ENCODE assay signal across 9 cellular contexts in the genomic region with DNA sequence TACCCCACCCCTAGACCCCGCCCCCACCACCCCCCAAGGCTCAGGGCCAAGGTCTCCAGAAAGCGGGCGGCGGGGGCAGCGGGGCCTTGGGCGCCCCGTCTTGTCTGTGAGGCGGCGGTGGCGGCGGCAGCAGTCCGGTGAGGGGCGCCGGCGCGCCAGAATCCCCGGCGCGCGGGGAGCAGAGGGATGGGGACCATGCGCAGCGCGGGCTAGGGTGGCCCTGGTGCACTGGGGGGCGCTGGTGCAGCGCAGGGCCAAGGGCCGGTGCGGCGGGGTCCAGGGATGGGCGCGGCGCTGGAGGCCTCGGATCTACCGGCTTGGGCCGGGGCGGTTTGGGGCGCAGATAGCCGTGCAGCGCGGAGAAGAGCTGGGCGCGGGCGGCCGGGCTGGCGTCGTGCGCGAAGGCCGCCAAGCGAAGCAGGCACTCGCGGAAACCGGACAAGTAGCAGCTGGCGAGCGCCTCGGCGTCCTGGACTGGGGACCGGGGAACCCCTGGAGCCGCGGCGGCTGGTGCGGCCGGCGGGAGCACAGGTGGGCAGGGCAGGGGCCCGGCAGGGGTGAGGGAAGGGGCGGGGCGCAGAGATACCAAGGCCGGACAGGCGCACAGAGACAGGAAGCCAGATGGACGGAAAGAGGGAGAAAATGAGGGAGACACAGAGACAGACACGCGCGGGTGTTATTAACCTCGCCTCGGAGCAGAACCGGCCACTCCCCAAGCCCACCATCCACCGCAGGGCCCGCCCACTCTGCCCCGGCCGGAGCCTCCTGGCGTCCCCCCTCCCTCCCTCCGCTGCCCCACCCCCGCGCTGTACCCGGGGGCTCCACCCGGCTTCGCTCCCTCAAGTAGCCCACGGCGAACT. TPM values are rescaled to one million over a fixed set of nuclear protein-coding genes. Genes with fewer than 3 reads are reported as not detected.
DNase-seq lines count a peak whose midpoint lies in the region; ATAC-seq, FAIRE-seq and TF ChIP-seq lines count a peak whose summit lies in the region.
"Had no signal": no experiment of that assay in that cellular context is flagged by ENCODE, and none has a peak within 500 bp of the region (broad histone marks: within the 10 kb centered on the region; RNA-seq: fewer than 3 reads in every experiment).

No MANE protein-coding gene starts in this region.

- WGBS in GM12878 (ENCODE audit: insufficient coverage, insufficient replicate concordance, low lambda C conversion rate, missing lambda C conversion rate) = under 1% methylated on average over 70 of the region's 88 CpGs

- no TSS peak for BruUV-seq in GM12878 (replicated peaks; lab: Mats Ljungman, UMichigan)

- no peaks in the 10 kb centered on the region for H3K79me2 ChIP-seq in GM12878 (ENCODE audit: control insufficient read depth, insufficient read depth, low read length)

- H3K4me1 ChIP-seq in GM12878 (ENCODE audit: control insufficient read depth, insufficient read depth, low read length) = peaks cover 39% of the 10 kb centered on the region

- RAD21 ChIA-PET in GM12878 (lab: Charles Lee; ENCODE audit: unreplicated experiment) = interaction anchor here (0.7 to 2.6 kb wide), 9 partner anchors 16 to 101 kb away, joined by 3 to 16 read pairs (median 4); no protein-coding TSS in a partner anchor

- no peak for TF ChIP-seq POLR2A in GM12878 (IDR thresholded peaks at IDR 0.05; ENCODE audit: low read depth, low read length)

- intact Hi-C loops in GM12878 (cut with micrococcal nuclease; ENCODE audit: unreplicated experiment) = loop anchor here (2.0 to 5.0 kb wide), 2 partner anchors 65 to 176 kb away; partner anchors contain the start of gene SLC25A35

- TF ChIP-seq EP300 in GM12878 (IDR thresholded peaks at IDR 0.05; ENCODE audit: borderline replicate concordance in 1 of 2, control insufficient read depth in 1 of 2, low read depth in 2 of 2, low read length in 2 of 2) = no peak

- peak overlapping the region; percentile 94 for H3K4me2 ChIP-seq in GM12878 (ENCODE audit: control insufficient read depth, insufficient read depth)

- H2AFZ ChIP-seq in GM12878 (ENCODE audit: control insufficient read depth, low read depth, low read length) = peak overlapping the region; percentile 66

- H3K36me3 ChIP-seq in GM12878 (ENCODE audit: control insufficient read depth in 2 of 2, insufficient read depth in 2 of 2, low read length in 1 of 2) = no peaks in the 10 kb centered on the region
- H3K36me3 ChIP-seq: adrenal gland had no signal

- H3K9ac ChIP-seq in GM12878 (ENCODE audit: control insufficient read depth, insufficient read depth, low read length) = peak overlapping the region; percentile 7; the same call in 1 of the 2 replicates

- H3K4me3 ChIP-seq in GM12878 = peak overlapping the region; percentile 99
- peak overlapping the region; percentile 58 for H3K4me3 ChIP-seq in iPS-11a (ENCODE audit: low read depth, low read length)
- peak overlapping the region; percentile 78 for H3K4me3 ChIP-seq in retinal pigment epithelial cell (ENCODE audit: low read length)

- no peaks in the 10 kb centered on the region for H4K20me1 ChIP-seq in GM12878 (ENCODE audit: control insufficient read depth, insufficient read depth)

- POLR2A ChIA-PET in GM12878 (lab: Charles Lee) = interaction anchor here (0.6 to 3.9 kb wide), 9 partner anchors 12 to 173 kb away, joined by 3 to 19 read pairs (median 6); partner anchors contain the start of genes PER1 and SLC25A35

- H3K9me3 ChIP-seq in GM12878 (replicated peaks; ENCODE audit: control insufficient read depth, insufficient read depth, low read length) = no peaks in the 10 kb centered on the region
- H3K9me3 ChIP-seq: adrenal gland had no signal

- no peak for FAIRE-seq in RCC 7860 (lab: Jason Lieb, UNC)
- FAIRE-seq in GM12878 (lab: Jason Lieb, UNC) = no peak

- H3K27me3 ChIP-seq in GM12878 (replicated peaks in 1 of 2; ENCODE audit: control insufficient read depth in 2 of 2, insufficient read depth in 2 of 2, low read length in 1 of 2) = peaks cover 5 to 9% of the 10 kb centered on the region in 2 experiments

- TF ChIP-seq CTCF in GM12878 (IDR thresholded peaks at IDR 0.05 in 2 of 3, conservative IDR thresholded peaks at IDR 0.05 in 1 of 3; ENCODE audit: control insufficient read depth in 2 of 3, extremely low read depth in 1 of 3, insufficient read depth in 1 of 3, low read depth in 3 of 3, low read length in 3 of 3) = peak; percentile 57 to 82 (median 76); a peak in 5 of 6 replicates
- peak; percentile 50 for TF ChIP-seq CTCF in retinal pigment epithelial cell (conservative IDR thresholded peaks at IDR 0.05; ENCODE audit: low read depth, low read length)

- peak; percentile 67 for TF ChIP-seq RAD21 in GM12878 (IDR thresholded peaks at IDR 0.05; ENCODE audit: insufficient read depth, low read depth, low read length)

- H3K27ac ChIP-seq in GM12878 (ENCODE audit: control insufficient read depth, insufficient read depth) = no peak overlapping the region

- CTCF ChIA-PET in GM12878 (lab: Yijun Ruan, JAX) = interaction anchor here (0.7 to 3.7 kb wide), 7 partner anchors 16 to 179 kb away, joined by 3 to 46 read pairs (median 3); no protein-coding TSS in a partner anchor

- ATAC-seq in HG02885 (IDR thresholded peaks at IDR 0.05; ENCODE audit: poor library complexity, unreplicated experiment) = peak; percentile 28
- ATAC-seq in GM12878 = peak; percentile 59
- ATAC-seq in GM19023 (IDR thresholded peaks at IDR 0.05; ENCODE audit: unreplicated experiment) = no peak
- ATAC-seq in GM19452 (IDR thresholded peaks at IDR 0.05; ENCODE audit: unreplicated experiment) = no peak

- SMC1A ChIA-PET in GM12878 (lab: Charles Lee; ENCODE audit: uncharacterized antibody, unreplicated experiment) = interaction anchor here (0.7 to 3.8 kb wide), 5 partner anchors 16 to 173 kb away, joined by 3 to 21 read pairs (median 6); partner anchors contain the start of gene SLC25A35

- in situ Hi-C loops in G401 (cut with HindIII; ENCODE audit: low sequenced_read_pairs) (loop anchor here (5.0 kb wide), 1 partner anchor 66 kb away; no protein-coding TSS in a partner anchor), GM12878 (cut with MboI) (no loop called here)

- peak; percentile 58 for DNase-seq in G401 (ENCODE audit: low spot score)
- peak; percentile 41 for DNase-seq in RCC 7860 (ENCODE audit: low spot score)
- no peak for DNase-seq in GM12878 (ENCODE audit: low read depth, low spot score)
- DNase-seq in retinal pigment epithelial cell (ENCODE audit: low read depth) = no peak

RNA-seq across cellular contexts. Expression of gene HES7, which starts 2.1 kb away (rescaled TPM):
- total RNA-seq in G401 (2014; rRNA removed; shearing (Covaris generic)) = 1.1 and 3.9 TPM in 2 replicates
- total RNA-seq in GM12878 (2013; cell fraction: nucleolus; rRNA removed) = 1.8 and 2.2 TPM in 2 replicates
- total RNA-seq in GM12878 (2014; rRNA removed) (0.22 and 1.1 TPM in 2 replicates), GM12878 (2014; rRNA removed; fragmentation: Illumina TruSeq; extraction: Trizol) (0.09 TPM in 1 of 2 replicates, not detected in the other), GM12878 (2021) (1.3 and 1.9 TPM in 2 replicates)
- polyA plus RNA-seq in GM12878 (2011; ENCODE audit: low read depth) = not detected
- polyA plus RNA-seq in GM12878 (2011; rRNA removed) (0.27 and 0.38 TPM in 2 replicates), GM12878 (2014; fragmentation: Illumina TruSeq; extraction: Trizol) (not detected in 2 replicates), GM12878 (2014; fragmentation: Nextera tagmentation; extraction: Ambion mirVana) (under 1 TPM in 1 of 2 experiments, not detected in 1; 0.07 TPM), GM12878 (2014; rRNA removed) (0.87 and 1.3 TPM in 2 replicates), GM12878 (2016; fragmentation: Nextera tagmentation; extraction: Ambion mirVana) (under 1 TPM in 1 of 2 experiments, not detected in 1; 0.08 TPM)
- polyA plus RNA-seq in GM12878 (2011; cell fraction: cytosol; rRNA removed) = 0.34 and 0.84 TPM in 2 replicates
- polyA plus RNA-seq in GM12878 (2011; cell fraction: nucleus; rRNA removed) = 8.3 and 9.4 TPM in 2 replicates
- 0.65 and 0.66 TPM in 2 replicates for polyA plus RNA-seq in GM12878 (2012)
- not detected in 2 replicates for polyA minus RNA-seq in GM12878 (2011; rRNA and poly(A)+ RNA removed)
- not detected in 2 replicates for polyA minus RNA-seq in GM12878 (2011; cell fraction: cytosol; rRNA and poly(A)+ RNA removed)
- 0.36 and 0.48 TPM in 2 replicates for polyA minus RNA-seq in GM12878 (2011; cell fraction: nucleus; rRNA and poly(A)+ RNA removed)

RNA-seq across cellular contexts. Expression of gene ALOXE3, which starts 3.4 kb away (rescaled TPM):
- 0.85 TPM in 1 of 2 replicates, not detected in the other for total RNA-seq in G401 (2014; rRNA removed; shearing (Covaris generic))
- total RNA-seq in GM12878 (2013; cell fraction: nucleolus; rRNA removed) = not detected in 2 replicates
- total RNA-seq in GM12878 (2014; rRNA removed) (not detected in 2 replicates), GM12878 (2014; rRNA removed; fragmentation: Illumina TruSeq; extraction: Trizol) (not detected in 2 replicates), GM12878 (2021) (not detected in 2 replicates)
- not detected for polyA plus RNA-seq in GM12878 (2011; ENCODE audit: low read depth)
- polyA plus RNA-seq in GM12878 (2011; rRNA removed) (0.04 and 0.09 TPM in 2 replicates), GM12878 (2014; fragmentation: Illumina TruSeq; extraction: Trizol) (not detected in 2 replicates), GM12878 (2014; fragmentation: Nextera tagmentation; extraction: Ambion mirVana) (not detected), GM12878 (2014; rRNA removed) (not detected in 2 replicates), GM12878 (2016; fragmentation: Nextera tagmentation; extraction: Ambion mirVana) (not detected)
- polyA plus RNA-seq in GM12878 (2011; cell fraction: cytosol; rRNA removed) = 0.06 and 0.10 TPM in 2 replicates
- 0.04 TPM in 1 of 2 replicates, not detected in the other for polyA plus RNA-seq in GM12878 (2011; cell fraction: nucleus; rRNA removed)
- not detected in 2 replicates for polyA plus RNA-seq in GM12878 (2012)
- polyA minus RNA-seq in GM12878 (2011; rRNA and poly(A)+ RNA removed) = not detected in 2 replicates
- not detected in 2 replicates for polyA minus RNA-seq in GM12878 (2011; cell fraction: cytosol; rRNA and poly(A)+ RNA removed)
- polyA minus RNA-seq in GM12878 (2011; cell fraction: nucleus; rRNA and poly(A)+ RNA removed) = not detected in 2 replicates
- total RNA-seq: adrenal gland had no signal
- polyA plus RNA-seq: adrenal gland had no signal

RNA-seq across cellular contexts. Expression of gene PER1, which starts 30.4 kb away (rescaled TPM):
- 29.0 and 34.0 TPM in 2 replicates for total RNA-seq in G401 (2014; rRNA removed; shearing (Covaris generic))
- total RNA-seq in GM12878 (2013; cell fraction: nucleolus; rRNA removed) = 64.5 and 73.5 TPM in 2 replicates
- 4.9 and 5.5 TPM in 2 replicates for total RNA-seq in GM12878 (2014; rRNA removed)
- total RNA-seq in GM12878 (2014; rRNA removed; fragmentation: Illumina TruSeq; extraction: Trizol) = 1.9 and 2.2 TPM in 2 replicates
- total RNA-seq in GM12878 (2021) = 19.9 and 25.1 TPM in 2 replicates
- polyA plus RNA-seq in GM12878 (2011; ENCODE audit: low read depth) = 22.0 TPM
- 3.6 and 8.6 TPM in 2 replicates for polyA plus RNA-seq in GM12878 (2011; rRNA removed)
- polyA plus RNA-seq in GM12878 (2011; cell fraction: cytosol; rRNA removed) = 9.8 and 13.3 TPM in 2 replicates
- polyA plus RNA-seq in GM12878 (2011; cell fraction: nucleus; rRNA removed) = 98.4 and 119 TPM in 2 replicates
- polyA plus RNA-seq in GM12878 (2012) = 25.3 and 40.9 TPM in 2 replicates
- 0.81 and 4.1 TPM in 2 replicates for polyA plus RNA-seq in GM12878 (2014; fragmentation: Illumina TruSeq; extraction: Trizol)
- under 1 TPM; 0.02 to 0.26 TPM for polyA plus RNA-seq in GM12878 (2014; fragmentation: Nextera tagmentation; extraction: Ambion mirVana)
- 8.6 and 12.4 TPM in 2 replicates for polyA plus RNA-seq in GM12878 (2014; rRNA removed)
- 1 to 10 TPM; 5.3 to 6.7 TPM for polyA plus RNA-seq in GM12878 (2016; fragmentation: Nextera tagmentation; extraction: Ambion mirVana)
- 12.9 and 25.3 TPM in 2 replicates for polyA minus RNA-seq in GM12878 (2011; rRNA and poly(A)+ RNA removed)
- 13.7 and 18.7 TPM in 2 replicates for polyA minus RNA-seq in GM12878 (2011; cell fraction: cytosol; rRNA and poly(A)+ RNA removed)
- 39.8 and 46.7 TPM in 2 replicates for polyA minus RNA-seq in GM12878 (2011; cell fraction: nucleus; rRNA and poly(A)+ RNA removed)

RNA-seq across cellular contexts. Expression of gene ALOX12B, which starts 34.2 kb away (rescaled TPM):
- not detected in 2 replicates for total RNA-seq in G401 (2014; rRNA removed; shearing (Covaris generic))
- not detected in 2 replicates for total RNA-seq in GM12878 (2013; cell fraction: nucleolus; rRNA removed)
- total RNA-seq in GM12878 (2014; rRNA removed) = 0.17 TPM in 1 of 2 replicates, not detected in the other
- total RNA-seq in GM12878 (2014; rRNA removed; fragmentation: Illumina TruSeq; extraction: Trizol) = not detected in 2 replicates
- total RNA-seq in GM12878 (2021) = 0.32 TPM in 1 of 2 replicates, not detected in the other
- polyA plus RNA-seq in GM12878 (2011; ENCODE audit: low read depth) = not detected
- polyA plus RNA-seq in GM12878 (2011; rRNA removed) = not detected in 2 replicates
- polyA plus RNA-seq in GM12878 (2011; cell fraction: cytosol; rRNA removed) = 0.34 TPM in 1 of 2 replicates, not detected in the other
- polyA plus RNA-seq in GM12878 (2011; cell fraction: nucleus; rRNA removed) = 0.27 TPM in 1 of 2 replicates, not detected in the other
- polyA plus RNA-seq in GM12878 (2012) = 0.34 TPM in 1 of 2 replicates, not detected in the other
- polyA plus RNA-seq in GM12878 (2014; fragmentation: Illumina TruSeq; extraction: Trizol) = not detected in 2 replicates
- polyA plus RNA-seq in GM12878 (2014; fragmentation: Nextera tagmentation; extraction: Ambion mirVana) = not detected
- polyA plus RNA-seq in GM12878 (2014; rRNA removed) = 0.54 TPM in 1 of 2 replicates, not detected in the other
- polyA plus RNA-seq in GM12878 (2016; fragmentation: Nextera tagmentation; extraction: Ambion mirVana) = not detected
- polyA minus RNA-seq in GM12878 (2011; rRNA and poly(A)+ RNA removed) = not detected in 2 replicates
- not detected in 2 replicates for polyA minus RNA-seq in GM12878 (2011; cell fraction: cytosol; rRNA and poly(A)+ RNA removed)
- polyA minus RNA-seq in GM12878 (2011; cell fraction: nucleus; rRNA and poly(A)+ RNA removed) = not detected in 2 replicates
- total RNA-seq: adrenal gland had no signal
- polyA plus RNA-seq: adrenal gland had no signal

RNA-seq across cellular contexts. Expression of gene VAMP2, which starts 41.0 kb away (rescaled TPM):
- 1.0 and 1.4 TPM in 2 replicates for total RNA-seq in G401 (2014; rRNA removed; shearing (Covaris generic))
- 27.6 and 28.5 TPM in 2 replicates for total RNA-seq in GM12878 (2013; cell fraction: nucleolus; rRNA removed)
- total RNA-seq in GM12878 (2014; rRNA removed) = 3.8 and 4.7 TPM in 2 replicates
- 6.1 and 6.4 TPM in 2 replicates for total RNA-seq in GM12878 (2014; rRNA removed; fragmentation: Illumina TruSeq; extraction: Trizol)
- 25.1 and 27.8 TPM in 2 replicates for total RNA-seq in GM12878 (2021)
- polyA plus RNA-seq in GM12878 (2011; ENCODE audit: low read depth) = 33.4 TPM
- polyA plus RNA-seq in GM12878 (2011; rRNA removed) = 18.8 and 24.9 TPM in 2 replicates
- 22.6 and 33.1 TPM in 2 replicates for polyA plus RNA-seq in GM12878 (2011; cell fraction: cytosol; rRNA removed)
- 68.3 and 69.6 TPM in 2 replicates for polyA plus RNA-seq in GM12878 (2011; cell fraction: nucleus; rRNA removed)
- 45.8 and 62.7 TPM in 2 replicates for polyA plus RNA-seq in GM12878 (2012)
- polyA plus RNA-seq in GM12878 (2014; fragmentation: Illumina TruSeq; extraction: Trizol) = 35.2 and 40.8 TPM in 2 replicates
- 1 to 10 TPM; 3.0 to 6.3 TPM for polyA plus RNA-seq in GM12878 (2014; fragmentation: Nextera tagmentation; extraction: Ambion mirVana)
- polyA plus RNA-seq in GM12878 (2014; rRNA removed) = 25.0 and 25.3 TPM in 2 replicates
- polyA plus RNA-seq in GM12878 (2016; fragmentation: Nextera tagmentation; extraction: Ambion mirVana) = 10 to 100 TPM; 25.0 to 28.0 TPM
- 7.0 and 9.0 TPM in 2 replicates for polyA minus RNA-seq in GM12878 (2011; rRNA and poly(A)+ RNA removed)
- polyA minus RNA-seq in GM12878 (2011; cell fraction: cytosol; rRNA and poly(A)+ RNA removed) = 7.4 and 9.2 TPM in 2 replicates
- polyA minus RNA-seq in GM12878 (2011; cell fraction: nucleus; rRNA and poly(A)+ RNA removed) = 12.8 and 17.6 TPM in 2 replicates

Comparison
In these comparisons a context has a peak if more than half of its experiments do, and no peak if none do; other contexts are left out.
1. DNase-seq: peak in G401 (single experiment) and RCC 7860 (single experiment); none in GM12878 (single experiment) and retinal pigment epithelial cell (single experiment).
2. ATAC-seq: peak in HG02885 (single experiment) and GM12878 (single experiment); none in GM19023 (single experiment) and GM19452 (single experiment).
3. Peak in every context shown above with its lines, with median percentiles within 50 percentile points of each other: H3K4me3 ChIP-seq.